Comparison of ENCODE assay signal across 14 cellular contexts in the genomic region with DNA sequence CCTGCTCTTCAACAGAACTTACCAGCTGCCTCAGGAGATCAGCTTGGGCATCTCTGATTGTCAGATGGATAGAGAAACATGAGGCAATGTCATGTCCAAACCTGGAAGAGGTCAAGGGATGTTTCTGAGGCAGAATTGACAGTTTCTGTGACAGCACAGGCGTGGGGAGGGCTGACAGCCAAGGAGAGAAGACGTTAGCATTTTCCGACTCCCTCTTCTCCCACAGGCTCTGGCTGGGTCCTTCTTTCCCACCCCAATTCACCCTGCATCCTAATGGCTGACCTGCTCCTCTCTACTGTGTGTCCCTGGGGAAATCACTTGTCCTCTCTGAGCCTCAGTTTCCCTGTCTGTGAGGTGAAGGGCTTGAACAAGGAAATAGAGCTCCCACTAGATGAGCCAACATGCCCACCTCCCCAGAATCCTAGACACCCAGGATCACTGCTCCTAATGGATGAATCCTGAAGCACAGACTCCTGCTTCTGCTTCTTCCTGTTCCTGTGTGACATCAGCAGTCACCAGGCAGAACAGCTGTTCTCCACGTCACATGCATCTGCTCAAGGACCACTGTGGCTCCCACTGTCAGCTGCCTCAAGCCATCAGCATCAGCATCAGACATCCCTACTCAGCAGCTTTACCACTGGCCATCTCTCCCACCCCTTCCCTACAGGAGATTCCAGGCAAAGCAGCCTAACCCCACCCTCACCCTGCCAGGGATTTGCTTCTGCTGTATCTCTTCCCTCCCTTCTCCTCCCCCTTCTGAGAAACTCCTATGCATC.
DNase-seq lines count a peak whose midpoint lies in the region; ATAC-seq and TF ChIP-seq lines count a peak whose summit lies in the region.
"Had no signal": no experiment of that assay in that cellular context is flagged by ENCODE, and none has a peak within 500 bp of the region (broad histone marks: within the 10 kb centered on the region; RNA-seq: fewer than 3 reads in every experiment).

No MANE protein-coding gene starts in this region.

- no peaks in the 10 kb centered on the region for H3K4me1 ChIP-seq in GM23248 (ENCODE audit: insufficient read depth)
- H3K4me1 ChIP-seq: lower lobe of right lung had no signal

- no peaks in the 10 kb centered on the region for H3K9me3 ChIP-seq in GM23248 (ENCODE audit: low read depth)
- no peaks in the 10 kb centered on the region for H3K9me3 ChIP-seq in WERI-Rb-1 (ENCODE audit: severe bottlenecking)
- H3K9me3 ChIP-seq: lower lobe of right lung, neutrophil had no signal

- H3K27ac ChIP-seq in GM23248 (no peak overlapping the region), WERI-Rb-1 (no peak overlapping the region)
- H3K27ac ChIP-seq: lower lobe of right lung, neutrophil had no signal

- no peaks in the 10 kb centered on the region for H3F3A ChIP-seq in GM23248 (ENCODE audit: insufficient read depth)

- no peaks in the 10 kb centered on the region for H3K9me2 ChIP-seq in GM23248 (ENCODE audit: insufficient read depth)

- in situ Hi-C loops in GM23248 (cut with MboI): no loop called here

- no peak for ATAC-seq in HG03045 (IDR thresholded peaks at IDR 0.05; ENCODE audit: unreplicated experiment)
- no peak for ATAC-seq in HG03442 (IDR thresholded peaks at IDR 0.05; ENCODE audit: unreplicated experiment)
- ATAC-seq in HG03571 (IDR thresholded peaks at IDR 0.05; ENCODE audit: unreplicated experiment): no peak
- ATAC-seq: lower lobe of right lung; stimulated activated naive CD8-positive, alpha-beta T cell treated with anti-CD3 and anti-CD28 coated beads, Interleukin-15, Interleukin-2, amounts not matched to agents 100 U/mL and 50 U/mL, for 24 hours; T-cell had no signal

- TF ChIP-seq CTCF in AG10803 (conservative IDR thresholded peaks at IDR 0.05; ENCODE audit: low read length) (no peak), WERI-Rb-1 (IDR thresholded peaks at IDR 0.05; ENCODE audit: low read depth, low read length) (no peak)

- H3K4me2 ChIP-seq in GM23248 (ENCODE audit: unreplicated experiment): no peak overlapping the region

- no peaks in the 10 kb centered on the region for H3K79me2 ChIP-seq in GM23248 (ENCODE audit: insufficient read depth)

- no peak overlapping the region for H3K9ac ChIP-seq in GM23248

- peak; percentile 4 for DNase-seq in AG10803 (ENCODE audit: low read depth)
- DNase-seq in GM23248: peak; percentile 8
- peak; percentile 42 for DNase-seq in WERI-Rb-1
- DNase-seq in iris pigment epithelial cell (ENCODE audit: low read depth): peak; percentile 14
- no peak for DNase-seq in activated naive CD4-positive, alpha-beta T cell treated with anti-CD3 and anti-CD28 coated beads, Interleukin-2, amount 50 U/mL, for 16 hours
- DNase-seq: activated T-cell treated with anti-CD3 and anti-CD28 coated beads, Interleukin-2, amount 50 U/mL, for 24 hours; lower lobe of right lung; NCI-H2081 treated with DMSO at 0.1 percent for 48 hours; stimulated activated naive CD8-positive, alpha-beta T cell treated with anti-CD3 and anti-CD28 coated beads, Interleukin-15, Interleukin-2, amounts not matched to agents 100 U/mL and 50 U/mL, for 24 hours; T-cell had no signal

- no peak overlapping the region for H3K4me3 ChIP-seq in AG10803 (ENCODE audit: low read length)
- no peak overlapping the region for H3K4me3 ChIP-seq in GM23248
- no peak overlapping the region for H3K4me3 ChIP-seq in WERI-Rb-1 (ENCODE audit: low read depth, low read length)
- H3K4me3 ChIP-seq: lower lobe of right lung had no signal

- no peak overlapping the region for H2AFZ ChIP-seq in GM23248

- H3K27me3 ChIP-seq in GM23248 (replicated peaks; ENCODE audit: insufficient read depth): no peaks in the 10 kb centered on the region; the same call in 1 of the 2 replicates
- H3K27me3 ChIP-seq in WERI-Rb-1 (ENCODE audit: insufficient read depth, low read depth, severe bottlenecking): no peaks in the 10 kb centered on the region

- WGBS in GM23248 (ENCODE audit: low coverage in 1 of 2, low lambda C conversion rate in 2 of 2, missing lambda C conversion rate in 2 of 2), 2 experiments: 8 to 10% methylated on average over 4 of the region's 4 CpGs

- H4K20me1 ChIP-seq in GM23248 (ENCODE audit: insufficient read depth): no peaks in the 10 kb centered on the region

- no peaks in the 10 kb centered on the region for H3K36me3 ChIP-seq in GM23248 (ENCODE audit: low read depth)
- no peaks in the 10 kb centered on the region for H3K36me3 ChIP-seq in WERI-Rb-1
- H3K36me3 ChIP-seq: lower lobe of right lung, neutrophil had no signal
